15 cellular contexts compared by ENCODE assay signal in genomic region chr6:108627692-108628565, GRCh38.
DNase-seq lines count a peak whose midpoint lies in the region; ATAC-seq and TF ChIP-seq lines count a peak whose summit lies in the region.
"Had no signal": no experiment of that assay in that cellular context is flagged by ENCODE, and none has a peak within 500 bp of the region (broad histone marks: within the 10 kb centered on the region; RNA-seq: fewer than 3 reads in every experiment).

No MANE protein-coding gene starts in this region.

- H3K4me3 Mint-ChIP-seq in stimulated activated naive B cell treated with anti-CD40 and anti-IgM and Interleukin-4, amounts not matched to agents 10 μg/mL and 1 μg/mL and 100 μg/mL, for 72 hours: no peak overlapping the region
- H3K4me3 Mint-ChIP-seq: activated CD4-positive, alpha-beta T cell treated with anti-CD3 and anti-CD28 coated beads, Interleukin-2, amount 10 ng/mL, durations not matched to agents 24 days and 14 days; memory B cell had no signal

- H3K4me1 ChIP-seq in left ventricle myocardium inferior (peaks cover 100% of the 10 kb centered on the region), heart right ventricle (peaks cover 18 to 100% (median 90%) of the 10 kb centered on the region in 9 donors)

- intact Hi-C loops in left ventricle myocardium inferior (cut with micrococcal nuclease): no loop called here
- intact Hi-C loops in heart right ventricle (cut with DNase I): no loop called here

- no peaks in the 10 kb centered on the region for H3K9me3 Mint-ChIP-seq in stimulated activated naive B cell treated with anti-CD40 and anti-IgM and Interleukin-4, amounts not matched to agents 10 μg/mL and 1 μg/mL and 100 μg/mL, for 72 hours
- H3K9me3 Mint-ChIP-seq: activated CD4-positive, alpha-beta T cell treated with anti-CD3 and anti-CD28 coated beads, Interleukin-2, amount 10 ng/mL, durations not matched to agents 24 days and 14 days; memory B cell had no signal

- peaks cover 30 to 34% of the 10 kb centered on the region in 2 donors for H3K4me1 Mint-ChIP-seq in stimulated activated naive B cell treated with anti-CD40 and anti-IgM and Interleukin-4, amounts not matched to agents 10 μg/mL and 1 μg/mL and 100 μg/mL, for 72 hours

- H3K27ac Mint-ChIP-seq in stimulated activated naive B cell treated with anti-CD40 and anti-IgM and Interleukin-4, amounts not matched to agents 10 μg/mL and 1 μg/mL and 100 μg/mL, for 72 hours: peak overlapping the region; percentile 48
- H3K27ac Mint-ChIP-seq: activated CD4-positive, alpha-beta T cell treated with anti-CD3 and anti-CD28 coated beads, Interleukin-2, amount 10 ng/mL, durations not matched to agents 24 days and 14 days; memory B cell had no signal

- H3K27ac ChIP-seq in left ventricle myocardium inferior (replicated peaks): peak overlapping the region; percentile 1
- peak overlapping the region in 1 of 10 donors; percentile 40 for H3K27ac ChIP-seq in heart right ventricle
- H3K27ac ChIP-seq: C4-2B had no signal

- H3K36me3 ChIP-seq in left ventricle myocardium inferior (no peaks in the 10 kb centered on the region), heart right ventricle (no peaks in the 10 kb centered on the region)

- DNase-seq in left ventricle myocardium inferior (no peak), heart right ventricle (no peak), RKO (ENCODE audit: low spot score) (peak; percentile 12), fibroblast of the aortic adventitia (ENCODE audit: low read depth) (peak; percentile 28), NCI-H226 (no peak), left lobe of liver (ENCODE audit: low spot score) (no peak), GF-D8 (lab: John Stamatoyannopoulos, UW) (no peak)
- no peak for DNase-seq in stimulated activated naive B cell treated with anti-CD40 and anti-IgM and Interleukin-4, amounts not matched to agents 10 μg/mL and 1 μg/mL and 100 μg/mL, for 72 hours
- DNase-seq: activated CD4-positive, alpha-beta T cell treated with anti-CD3 and anti-CD28 coated beads, Interleukin-2, amount 10 ng/mL, durations not matched to agents 24 days and 14 days; effector CD4-positive, alpha-beta T cell; NCI-H526; posterior cingulate gyrus; stimulated activated CD4-positive, alpha-beta T cell treated with anti-CD3 and anti-CD28 coated beads, Interleukin-4, amount 100 ng/mL, for 1 hour had no signal

- H3K27me3 ChIP-seq in left ventricle myocardium inferior (ENCODE audit: low read depth) (no peaks in the 10 kb centered on the region), heart right ventricle (no peaks in the 10 kb centered on the region)

- TF ChIP-seq CTCF in left ventricle myocardium inferior (IDR thresholded peaks at IDR 0.05; ENCODE audit: borderline replicate concordance) (no peak), heart right ventricle (IDR thresholded peaks at IDR 0.05) (no peak), fibroblast of the aortic adventitia (IDR thresholded peaks at IDR 0.05; ENCODE audit: insufficient read depth, low read length) (no peak)

- no peaks in the 10 kb centered on the region for H3K9me3 ChIP-seq in left ventricle myocardium inferior (replicated peaks)
- no peaks in the 10 kb centered on the region for H3K9me3 ChIP-seq in heart right ventricle

- WGBS in heart right ventricle, 2 donors: 76 to 84% methylated on average over 5 of the region's 5 CpGs

- H3K27me3 Mint-ChIP-seq in stimulated activated naive B cell treated with anti-CD40 and anti-IgM and Interleukin-4, amounts not matched to agents 10 μg/mL and 1 μg/mL and 100 μg/mL, for 72 hours: no peaks in the 10 kb centered on the region
- H3K27me3 Mint-ChIP-seq: activated CD4-positive, alpha-beta T cell treated with anti-CD3 and anti-CD28 coated beads, Interleukin-2, amount 10 ng/mL, durations not matched to agents 24 days and 14 days; memory B cell had no signal

- ATAC-seq in heart right ventricle (no peak), left lobe of liver (no peak)
- ATAC-seq in stimulated activated naive B cell treated with anti-CD40 and anti-IgM and Interleukin-4, amounts not matched to agents 10 μg/mL and 1 μg/mL and 100 μg/mL, for 72 hours (replicated peaks): peak in 1 of 2 donors; percentile 56

- no peaks in the 10 kb centered on the region for H3K36me3 Mint-ChIP-seq in stimulated activated naive B cell treated with anti-CD40 and anti-IgM and Interleukin-4, amounts not matched to agents 10 μg/mL and 1 μg/mL and 100 μg/mL, for 72 hours
- H3K36me3 Mint-ChIP-seq: memory B cell had no signal

- no peak overlapping the region for H3K4me3 ChIP-seq in left ventricle myocardium inferior
- H3K4me3 ChIP-seq in heart right ventricle: no peak overlapping the region
- H3K4me3 ChIP-seq in fibroblast of the aortic adventitia (ENCODE audit: low read depth, low read length): no peak overlapping the region

Comparison
In these comparisons a context has a peak if more than half of its experiments do, and no peak if none do; other contexts are left out.
1. DNase-seq: peak in RKO (single experiment) and fibroblast of the aortic adventitia (single experiment); none in left ventricle myocardium inferior (single experiment), heart right ventricle (0 of 2), stimulated activated naive B cell treated with anti-CD40 and anti-IgM and Interleukin-4, amounts not matched to agents 10 μg/mL and 1 μg/mL and 100 μg/mL, for 72 hours (single experiment), NCI-H226 (single experiment), left lobe of liver (single experiment) and GF-D8 (single experiment).